8 cellular contexts compared by ENCODE assay signal in genomic region chr5:88667187-88668141, GRCh38.
DNase-seq lines count a peak whose midpoint lies in the region; ATAC-seq, FAIRE-seq and TF ChIP-seq lines count a peak whose summit lies in the region.

No MANE protein-coding gene starts in this region.

- in situ Hi-C loops in brain microvascular endothelial cell (cut with HindIII; ENCODE audit: low pct_ligation_motif_present, low sequenced_read_pairs) = no loop called here

- no peak for TF ChIP-seq CTCF in LNCaP clone FGC (IDR thresholded peaks at IDR 0.05; ENCODE audit: control insufficient read depth, extremely low read depth, insufficient read depth)
- peak; percentile 1 for TF ChIP-seq CTCF in brain microvascular endothelial cell (IDR thresholded peaks at IDR 0.05; ENCODE audit: low read depth, low read length, missing control alignments)
- no peak for TF ChIP-seq CTCF in neural crest cell (conservative IDR thresholded peaks at IDR 0.05)
- TF ChIP-seq CTCF in left lung (IDR thresholded peaks at IDR 0.05) = no peak
- no peak for TF ChIP-seq CTCF in D721Med (IDR thresholded peaks at IDR 0.05; ENCODE audit: insufficient read depth, missing control alignments)

- FAIRE-seq in GM18507 (lab: Jason Lieb, UNC) (peak; percentile 81), D721Med (lab: Jason Lieb, UNC) (no peak)

- peak overlapping the region; percentile 57 for H3K27ac Mint-ChIP-seq in neural crest cell (ENCODE audit: unreplicated experiment)

- H3K9me3 ChIP-seq in left lung = no peaks in the 10 kb centered on the region

- H3K4me1 ChIP-seq in left lung = peaks cover 2 to 11% of the 10 kb centered on the region in 2 donors

- DNase-seq in GM18507 (ENCODE audit: extremely low spot score, insufficient read length, low read depth) (no peak), LNCaP clone FGC (ENCODE audit: low read depth) (no peak), brain microvascular endothelial cell (no peak), neural crest cell (ENCODE audit: low read depth, low spot score) (no peak), T-helper 9 cell (no peak), left lung (no peak), D721Med (ENCODE audit: insufficient read length, low spot score) (no peak)

- peaks cover 97% of the 10 kb centered on the region for H3K27me3 ChIP-seq in brain microvascular endothelial cell (replicated peaks)
- peaks cover 96 to 100% of the 10 kb centered on the region in 2 donors for H3K27me3 ChIP-seq in left lung

- H3K4me3 ChIP-seq in LNCaP clone FGC (ENCODE audit: low read depth, low read length) (peak overlapping the region; percentile 53), brain microvascular endothelial cell (ENCODE audit: low read depth, low read length) (peak overlapping the region; percentile 49), left lung (peak overlapping the region in 1 of 2 donors; percentile 18)

- peak; percentile 76 for ATAC-seq in GM21723 (IDR thresholded peaks at IDR 0.05; ENCODE audit: unreplicated experiment)
- no peak for ATAC-seq in left lung

- H3K27me3 Mint-ChIP-seq in neural crest cell (ENCODE audit: low read depth) = peaks cover 86% of the 10 kb centered on the region

- H3K36me3 ChIP-seq in brain microvascular endothelial cell (replicated peaks) (no peaks in the 10 kb centered on the region), left lung (no peaks in the 10 kb centered on the region)

- peaks cover 73% of the 10 kb centered on the region for H3K4me1 Mint-ChIP-seq in neural crest cell

- H3K36me3 Mint-ChIP-seq in neural crest cell (ENCODE audit: low read depth) = peaks cover 10% of the 10 kb centered on the region

- H3K9me3 Mint-ChIP-seq in neural crest cell = no peaks in the 10 kb centered on the region

- intact Hi-C loops in left lung (cut with DNase I) = no loop called here

- H3K27ac ChIP-seq in brain microvascular endothelial cell (no peak overlapping the region), left lung (no peak overlapping the region)

- H3K4me3 Mint-ChIP-seq in neural crest cell = peak overlapping the region; percentile 93
